Comparison of ENCODE assay signal across 8 cellular contexts in the genomic region with DNA sequence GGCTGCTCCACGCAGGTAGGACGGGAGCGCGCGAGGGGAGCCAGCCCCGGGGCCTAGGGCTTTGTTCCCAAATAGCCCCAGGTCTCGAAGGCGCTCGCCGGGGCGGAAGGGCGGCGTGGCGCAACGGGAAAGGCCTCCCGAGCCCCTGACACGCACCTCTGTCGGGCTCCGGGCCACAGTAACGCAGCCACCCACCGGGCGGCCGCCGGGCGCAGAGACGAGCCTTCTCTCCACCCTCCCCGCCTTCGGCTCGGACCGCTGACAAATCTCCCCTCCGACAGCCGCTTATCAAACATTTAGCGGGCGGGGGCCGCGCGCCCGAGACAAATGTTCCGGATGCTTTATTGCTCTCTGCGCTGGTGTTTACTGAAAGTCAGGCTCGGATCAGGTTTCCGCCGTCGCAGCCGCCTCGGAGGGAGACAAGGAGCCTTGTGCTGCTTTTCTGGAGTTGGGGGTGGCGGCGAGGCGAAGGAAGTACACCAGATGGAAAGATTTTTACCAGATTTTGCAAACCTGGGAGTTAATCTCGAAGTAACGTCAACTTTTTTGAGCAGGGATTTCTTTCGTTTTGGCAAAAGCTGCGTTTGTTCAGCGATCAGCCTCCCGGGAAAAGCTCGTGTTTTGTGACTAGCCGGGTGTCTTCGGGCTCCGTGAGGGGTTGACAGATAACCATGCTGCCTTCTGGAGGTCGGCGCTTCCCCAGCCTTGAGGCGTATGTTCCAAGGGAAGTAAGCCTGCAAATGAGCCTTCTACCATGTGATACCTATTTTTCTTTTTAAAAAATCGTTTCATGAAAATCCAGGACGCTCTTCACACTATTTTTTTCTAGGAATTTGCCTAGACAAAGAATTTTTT. TPM values are rescaled to one million over a fixed set of nuclear protein-coding genes. Genes with fewer than 3 reads are reported as not detected.
DNase-seq lines count a peak whose midpoint lies in the region; ATAC-seq and TF ChIP-seq lines count a peak whose summit lies in the region.

No MANE protein-coding gene starts in this region.

- peak overlapping the region; percentile 72 for H3K27ac Mint-ChIP-seq in activated CD8-positive, alpha-beta memory T cell treated with anti-CD3 and anti-CD28 coated beads, Interleukin-2, amount 10 ng/mL, durations not matched to agents 7 days and 5 days
- peak overlapping the region; percentile 90 for H3K27ac Mint-ChIP-seq in endodermal cell

- H3K4me3 ChIP-seq in endodermal cell (ENCODE audit: low read length) (peak overlapping the region; percentile 85), mesodermal cell (ENCODE audit: extremely low read depth, insufficient read depth, low read length, poor library complexity, severe bottlenecking) (peak overlapping the region; percentile 76)

- H3K4me3 Mint-ChIP-seq in activated CD8-positive, alpha-beta memory T cell treated with anti-CD3 and anti-CD28 coated beads, Interleukin-2, amount 10 ng/mL, durations not matched to agents 7 days and 5 days, result peak overlapping the region; percentile 87
- H3K4me3 Mint-ChIP-seq in endodermal cell, result peak overlapping the region; percentile 97

- peak overlapping the region; percentile 41 for H3K9ac ChIP-seq in endodermal cell (ENCODE audit: extremely low read depth, low read length, poor library complexity, severe bottlenecking)

- no peaks in the 10 kb centered on the region for H3K27me3 ChIP-seq in endodermal cell (ENCODE audit: control insufficient read depth, insufficient read depth, low read length, poor library complexity, severe bottlenecking)

- H3K9me3 ChIP-seq in endodermal cell (ENCODE audit: control insufficient read depth, low read length) (no peaks in the 10 kb centered on the region), mesodermal cell (ENCODE audit: control insufficient read depth, low read length) (no peaks in the 10 kb centered on the region)

- H3K36me3 ChIP-seq in endodermal cell (ENCODE audit: control insufficient read depth, insufficient read depth, low read length) (peaks cover 41% of the 10 kb centered on the region), mesodermal cell (ENCODE audit: control insufficient read depth, insufficient read depth, low read length) (peaks cover 4% of the 10 kb centered on the region)

- ATAC-seq in GM18505 (IDR thresholded peaks at IDR 0.05; ENCODE audit: unreplicated experiment) (peak; percentile 28), HG02938 (IDR thresholded peaks at IDR 0.05; ENCODE audit: unreplicated experiment) (peak; percentile 38)
- ATAC-seq in activated CD8-positive, alpha-beta memory T cell treated with anti-CD3 and anti-CD28 coated beads, Interleukin-2, amount 10 ng/mL, durations not matched to agents 7 days and 5 days, result peak; percentile 18

- no peaks in the 10 kb centered on the region for H3K9me3 Mint-ChIP-seq in activated CD8-positive, alpha-beta memory T cell treated with anti-CD3 and anti-CD28 coated beads, Interleukin-2, amount 10 ng/mL, durations not matched to agents 7 days and 5 days (ENCODE audit: low read depth)
- H3K9me3 Mint-ChIP-seq in endodermal cell, result no peaks in the 10 kb centered on the region

- H3K4me1 ChIP-seq in endodermal cell (ENCODE audit: control insufficient read depth, insufficient read depth, low read length) (no peaks in the 10 kb centered on the region), mesodermal cell (ENCODE audit: control insufficient read depth, insufficient read depth, low read length, poor library complexity, severe bottlenecking) (peaks cover 13% of the 10 kb centered on the region)

- peak; percentile 14 for TF ChIP-seq CTCF in endodermal cell (conservative IDR thresholded peaks at IDR 0.05)

- peak; percentile 41 for DNase-seq in A172 (ENCODE audit: low spot score)
- DNase-seq in NCI-H2171 treated with DMSO at 0.1 percent for 48 hours (lab: John Stamatoyannopoulos, UW), result peak; percentile 67
- DNase-seq in activated CD8-positive, alpha-beta memory T cell treated with anti-CD3 and anti-CD28 coated beads, Interleukin-2, amount 10 ng/mL, durations not matched to agents 7 days and 5 days, result peak; percentile 64
- peak; percentile 85 for DNase-seq in endodermal cell
- peak; percentile 29 to 77 (median 59) for DNase-seq in stimulated activated naive CD4-positive, alpha-beta T cell (lab: John Stamatoyannopoulos, UW)

- TF ChIP-seq POLR2A in GM18505 (IDR thresholded peaks at IDR 0.05; ENCODE audit: borderline replicate concordance, extremely low read depth, insufficient read depth, insufficient read length), result peak; percentile 32

- 1 to 4% methylated on average over 15 to 64 of the region's 64 CpGs for WGBS in endodermal cell (ENCODE audit: insufficient coverage in 1 of 2, insufficient read length in 1 of 2), 2 experiments
- 0% methylated on average over 53 to 54 of the region's 64 CpGs for WGBS in mesodermal cell (ENCODE audit: insufficient coverage in 2 of 2), 2 experiments

- no peaks in the 10 kb centered on the region for H3K36me3 Mint-ChIP-seq in activated CD8-positive, alpha-beta memory T cell treated with anti-CD3 and anti-CD28 coated beads, Interleukin-2, amount 10 ng/mL, durations not matched to agents 7 days and 5 days
- H3K36me3 Mint-ChIP-seq in endodermal cell (ENCODE audit: low read depth), result peaks cover 45% of the 10 kb centered on the region

- H3K27me3 Mint-ChIP-seq in activated CD8-positive, alpha-beta memory T cell treated with anti-CD3 and anti-CD28 coated beads, Interleukin-2, amount 10 ng/mL, durations not matched to agents 7 days and 5 days, result peaks cover 68% of the 10 kb centered on the region
- no peaks in the 10 kb centered on the region for H3K27me3 Mint-ChIP-seq in endodermal cell (ENCODE audit: insufficient read depth)

- CTCF ChIA-PET in activated CD8-positive, alpha-beta memory T cell treated with anti-CD3 and anti-CD28 coated beads, Interleukin-2, amount 10 ng/mL, durations not matched to agents 7 days and 5 days (lab: Charles Lee), result interaction anchor here (1.7 kb wide), 1 partner anchor 14 kb away, joined by 3 read pairs; no protein-coding TSS in a partner anchor

- H3K27ac ChIP-seq in endodermal cell (ENCODE audit: low read depth, low read length), result peak overlapping the region; percentile 93
- H3K27ac ChIP-seq in mesodermal cell (ENCODE audit: low read depth, low read length, severe bottlenecking), result peak overlapping the region; percentile 87

- H3K4me1 Mint-ChIP-seq in activated CD8-positive, alpha-beta memory T cell treated with anti-CD3 and anti-CD28 coated beads, Interleukin-2, amount 10 ng/mL, durations not matched to agents 7 days and 5 days, result peaks cover 41% of the 10 kb centered on the region
- H3K4me1 Mint-ChIP-seq in endodermal cell, result peaks cover 41% of the 10 kb centered on the region

RNA-seq across cellular contexts. Expression of a gene that starts 1.0 kb away (rescaled TPM):
- total RNA-seq in A172 (2014; rRNA removed; shearing (Covaris generic)), result 22.0 and 22.8 TPM in 2 replicates
- total RNA-seq in activated CD8-positive, alpha-beta memory T cell treated with anti-CD3 and anti-CD28 coated beads, Interleukin-2, amount 10 ng/mL, durations not matched to agents 7 days and 5 days, result 1 to 10 TPM; 1.1 to 1.3 TPM
- 10 to 100 TPM; 60.2 to 71.6 TPM for total RNA-seq in endodermal cell
- 105 TPM for polyA plus RNA-seq in endodermal cell (2013, experiment 1 of 2)
- polyA plus RNA-seq in endodermal cell (2013, experiment 2 of 2), result 81.8 TPM
- polyA plus RNA-seq in mesodermal cell (2013, experiment 1 of 2), result 13.7 TPM
- polyA plus RNA-seq in mesodermal cell (2013, experiment 2 of 2), result 11.1 TPM

Comparison
In these comparisons a context has a peak if more than half of its experiments do, and no peak if none do; other contexts are left out.
1. Peak in every context shown above with its lines: DNase-seq, ATAC-seq, H3K4me3 ChIP-seq and H3K27ac ChIP-seq.
2. RNA of a gene that starts 1.0 kb away (total RNA-seq): 60.2 to 71.6 TPM in endodermal cell and 22.0 to 22.8 TPM in A172; 1.1 to 1.3 TPM in activated CD8-positive, alpha-beta memory T cell treated with anti-CD3 and anti-CD28 coated beads, Interleukin-2, amount 10 ng/mL, durations not matched to agents 7 days and 5 days; every median in the first group is over 10 times any median in the second.